ENCODE assay signal across 24 cellular contexts in genomic region chr12:72277415-72277814, GRCh38. TPM values are rescaled to one million over a fixed set of nuclear protein-coding genes. Genes with fewer than 3 reads are reported as not detected.
DNase-seq lines count a peak whose midpoint lies in the region; ATAC-seq, FAIRE-seq and TF ChIP-seq lines count a peak whose summit lies in the region.
"Had no signal": no experiment of that assay in that cellular context is flagged by ENCODE, and none has a peak within 500 bp of the region (broad histone marks: within the 10 kb centered on the region; RNA-seq: fewer than 3 reads in every experiment).

No MANE protein-coding gene starts in this region.

- no peak for ATAC-seq in GM19452 (IDR thresholded peaks at IDR 0.05; ENCODE audit: unreplicated experiment)
- no peak for ATAC-seq in HG02678 (IDR thresholded peaks at IDR 0.05; ENCODE audit: unreplicated experiment)
- ATAC-seq: A549; esophagus mucosa; heart right ventricle; stimulated activated memory B cell treated with anti-CD40 and anti-IgM and Interleukin-4, amounts not matched to agents 10 μg/mL and 1 μg/mL and 100 μg/mL, for 72 hours had no signal

- DNase-seq in A673 (ENCODE audit: low spot score) (no peak), H4 (ENCODE audit: low spot score) (peak; percentile 36), astrocyte of the spinal cord (ENCODE audit: low read depth, low spot score) (peak; percentile 72), kidney (no peak), NCI-H146 treated with DMSO at 0.1 percent for 48 hours (lab: John Stamatoyannopoulos, UW; ENCODE audit: unreplicated experiment) (no peak), NCI-H1048 (lab: John Stamatoyannopoulos, UW) (no peak)
- DNase-seq: activated CD4-positive, CD25-positive, alpha-beta regulatory T cell; activated CD8-positive, alpha-beta memory T cell treated with anti-CD3 and anti-CD28 coated beads for 24 hours; CD8-positive, alpha-beta memory T cell; H7; heart right ventricle; NCI-H2029 treated with DMSO at 0.1 percent for 48 hours; NCI-H526; SHP77; stimulated activated CD4-positive, alpha-beta T cell treated with anti-CD3 and anti-CD28 coated beads, Interleukin-12 subunit alpha, Interleukin-12 subunit beta, amount 100 ng/mL, for 4 hours; T-helper 2 cell; tibial artery had no signal

- H3K27me3 ChIP-seq in A673 (replicated peaks; ENCODE audit: insufficient read depth, low read depth, low read length, poor library complexity): no peaks in the 10 kb centered on the region

- FAIRE-seq in kidney (lab: Jason Lieb, UNC): peak; percentile 66
- FAIRE-seq: A549, islet of Langerhans had no signal

- CTCF ChIA-PET in A673 (lab: Charles Lee): no interaction called here

- BruUV-seq in A673 (replicated peaks; lab: Mats Ljungman, UMichigan): no TSS peak

- peaks cover 24% of the 10 kb centered on the region for H3K4me1 ChIP-seq in A673 (ENCODE audit: insufficient read depth, low read length, poor library complexity, severe bottlenecking)
- peaks cover 14 to 27% of the 10 kb centered on the region in 2 donors for H3K4me1 ChIP-seq in kidney (ENCODE audit: control insufficient read depth in 1 of 2, insufficient read depth in 1 of 2, low read depth in 1 of 2, low read length in 2 of 2)

- TF ChIP-seq CTCF in A673 (conservative IDR thresholded peaks at IDR 0.05; ENCODE audit: low read depth, low read length): no peak
- TF ChIP-seq CTCF in astrocyte of the spinal cord (IDR thresholded peaks at IDR 0.05; ENCODE audit: low read depth, low read length): no peak
- TF ChIP-seq CTCF in kidney (IDR thresholded peaks at IDR 0.05; ENCODE audit: borderline replicate concordance, extremely low read depth, insufficient read depth): no peak

- POLR2A ChIA-PET in A673 (lab: Charles Lee; ENCODE audit: low non-redundant PET): no interaction called here

- H3K9me3 ChIP-seq in A673 (ENCODE audit: low read depth, low read length, poor library complexity, severe bottlenecking): no peaks in the 10 kb centered on the region
- H3K9me3 ChIP-seq in kidney (ENCODE audit: control insufficient read depth in 1 of 2, low read length in 2 of 2): no peaks in the 10 kb centered on the region
- H3K9me3 ChIP-seq: A549, heart right ventricle, tibial artery had no signal

- H3K9ac ChIP-seq in kidney (ENCODE audit: low read length in 2 of 2): peak overlapping the region in 1 of 2 donors; percentile 38

- no peaks in the 10 kb centered on the region for H3K36me3 ChIP-seq in A673 (ENCODE audit: insufficient read depth, low read length, poor library complexity, severe bottlenecking)
- H3K36me3 ChIP-seq in kidney (ENCODE audit: control insufficient read depth in 1 of 2, insufficient read depth in 2 of 2, low read length in 2 of 2): no peaks in the 10 kb centered on the region
- H3K36me3 ChIP-seq: heart right ventricle, tibial artery had no signal

- intact Hi-C loops in A673 (cut with micrococcal nuclease; ENCODE audit: unreplicated experiment) (loop anchor here (10.0 kb wide), 1 partner anchor 493 kb away; no protein-coding TSS in a partner anchor), kidney (cut with DNase I) (no loop called here)

- H3K4me3 ChIP-seq in A673 (ENCODE audit: low read depth, low read length, poor library complexity, severe bottlenecking) (no peak overlapping the region), astrocyte of the spinal cord (ENCODE audit: low read depth, low read length) (no peak overlapping the region), kidney (ENCODE audit: low read length in 2 of 2) (peak overlapping the region; percentile 57 to 81)
- H3K4me3 ChIP-seq: A549, heart right ventricle, tibial artery had no signal

- peak overlapping the region; percentile 15 for H3K27ac ChIP-seq in A673 (ENCODE audit: low read depth, low read length, poor library complexity, severe bottlenecking)
- peak overlapping the region; percentile 52 to 53 for H3K27ac ChIP-seq in kidney (ENCODE audit: low read depth in 2 of 2, low read length in 2 of 2)
- H3K27ac ChIP-seq: A549, heart right ventricle had no signal

- in situ Hi-C loops in astrocyte of the spinal cord (cut with HindIII; ENCODE audit: low sequenced_read_pairs): no loop called here

RNA-seq across cellular contexts. Expression of gene TRHDE, which starts 5.2 kb away (rescaled TPM):
- total RNA-seq in A673 (2021): 17.6 and 24.5 TPM in 2 replicates
- total RNA-seq in H4 (2014; rRNA removed; shearing (Covaris generic)): 2.4 and 8.8 TPM in 2 replicates
- total RNA-seq in kidney: 18.6 TPM
- polyA plus RNA-seq in kidney (ENCODE audit: insufficient read depth, low read depth, low replicate concordance): 1.6 TPM
- total RNA-seq: CD8-positive, alpha-beta memory T cell had no signal
- polyA plus RNA-seq: CD8-positive, alpha-beta memory T cell; IgD-negative memory B cell had no signal

Comparison
In these comparisons a context has a peak if more than half of its experiments do, and no peak if none do; other contexts are left out.
1. DNase-seq: peak in H4 (single experiment) and astrocyte of the spinal cord (single experiment); none in A673 (single experiment), kidney (single experiment), NCI-H146 treated with DMSO at 0.1 percent for 48 hours (single experiment) and NCI-H1048 (single experiment).
2. H3K4me3 ChIP-seq: peak in kidney (2 of 2); none in A673 (single experiment) and astrocyte of the spinal cord (single experiment).